ENCODE assay signal across 23 cellular contexts in the genomic region with DNA sequence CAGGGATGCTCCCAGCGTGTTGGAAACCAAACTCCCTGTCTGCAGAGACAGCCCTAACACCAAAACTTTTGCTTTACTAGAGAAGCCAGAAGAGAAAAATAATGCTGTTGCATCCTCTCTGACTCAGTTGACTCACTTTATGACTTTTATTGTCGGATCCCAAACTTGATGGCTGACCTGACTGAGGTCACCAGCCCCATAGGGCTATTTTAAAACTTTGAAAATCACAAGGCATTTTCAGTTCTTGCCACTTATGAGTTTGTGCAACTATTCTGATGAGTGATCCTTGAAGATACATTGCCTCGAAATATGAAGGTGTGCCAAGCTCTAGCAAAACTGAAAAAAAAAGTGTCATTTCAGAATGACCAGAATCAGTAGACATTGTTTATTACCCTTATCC.
"Had no signal": no experiment of that assay in that cellular context is flagged by ENCODE, and none has a peak within 500 bp of the region (broad histone marks: within the 10 kb centered on the region; RNA-seq: fewer than 3 reads in every experiment).

No MANE protein-coding gene starts in this region.

- ATAC-seq: activated CD4-positive, CD25-positive, alpha-beta regulatory T cell treated with anti-CD3 and anti-CD28 coated beads, Interleukin-2, amount 50 U/mL, for 24 hours; activated CD8-positive, alpha-beta T cell treated with anti-CD3 and anti-CD28 coated beads for 36 hours; Panc1 had no signal

- H3K4me3 Mint-ChIP-seq: activated CD8-positive, alpha-beta T cell treated with anti-CD3 and anti-CD28 coated beads for 36 hours; activated naive CD8-positive, alpha-beta T cell treated with anti-CD3 and anti-CD28 coated beads, Interleukin-2, amount 10 ng/mL, durations not matched to agents 7 days and 5 days; activated T-cell treated with anti-CD3 and anti-CD28 coated beads, Interleukin-2, amount 50 U/mL, for 72 hours had no signal

- H3K36me3 ChIP-seq: breast epithelium had no signal

- H3K27ac Mint-ChIP-seq: activated CD8-positive, alpha-beta T cell treated with anti-CD3 and anti-CD28 coated beads for 36 hours; activated naive CD8-positive, alpha-beta T cell treated with anti-CD3 and anti-CD28 coated beads, Interleukin-2, amount 10 ng/mL, durations not matched to agents 7 days and 5 days; activated T-cell treated with anti-CD3 and anti-CD28 coated beads, Interleukin-2, amount 50 U/mL, for 72 hours had no signal

- H3K4me3 ChIP-seq: breast epithelium had no signal

- H3K27me3 ChIP-seq: breast epithelium had no signal

- H3K27ac ChIP-seq: breast epithelium had no signal

- H3K9me3 Mint-ChIP-seq: activated CD8-positive, alpha-beta T cell treated with anti-CD3 and anti-CD28 coated beads for 36 hours; activated naive CD8-positive, alpha-beta T cell treated with anti-CD3 and anti-CD28 coated beads, Interleukin-2, amount 10 ng/mL, durations not matched to agents 7 days and 5 days; activated T-cell treated with anti-CD3 and anti-CD28 coated beads, Interleukin-2, amount 50 U/mL, for 72 hours had no signal

- H3K36me3 Mint-ChIP-seq: activated naive CD8-positive, alpha-beta T cell treated with anti-CD3 and anti-CD28 coated beads, Interleukin-2, amount 10 ng/mL, durations not matched to agents 7 days and 5 days had no signal

- DNase-seq: activated CD4-positive, alpha-beta T cell treated with anti-CD3 and anti-CD28 coated beads for 4 hours; activated CD8-positive, alpha-beta memory T cell treated with anti-CD3 and anti-CD28 coated beads, Interleukin-2, amount 50 U/mL, for 4 hours; activated CD8-positive, alpha-beta T cell treated with anti-CD3 and anti-CD28 coated beads for 36 hours; activated naive CD4-positive, alpha-beta T cell treated with anti-CD3 and anti-CD28 coated beads, Interleukin-2, amount 50 U/mL, for 16 hours; activated naive CD8-positive, alpha-beta T cell treated with anti-CD3 and anti-CD28 coated beads, Interleukin-2, amount 10 ng/mL, durations not matched to agents 7 days and 5 days; activated T-cell treated with anti-CD3 and anti-CD28 coated beads, Interleukin-2, amount 50 U/mL, for 72 hours; aorta; caudate nucleus; KBM-7; NCI-H1048; NCI-H146; NCI-H187 treated with DMSO at 0.1 percent for 48 hours; NCI-H2081 treated with DMSO at 0.1 percent for 48 hours; NCI-H446 treated with DMSO at 0.1 percent for 48 hours; NCI-H526; NCI-H774; OCI-M1; SHP77 treated with DMSO at 0.1 percent for 48 hours; T-helper 2 cell; T1000 had no signal

- H3K9me3 ChIP-seq: breast epithelium had no signal
